Comparison of ENCODE assay signal across 19 cellular contexts in genomic region chr20:37475258-37475657, GRCh38. TPM values are rescaled to one million over a fixed set of nuclear protein-coding genes. Genes with fewer than 3 reads are reported as not detected.
A peak's percentile ranks its signal among the peaks of the same experiment; 100 is the strongest.
DNase-seq lines count a peak whose midpoint lies in the region; ATAC-seq and TF ChIP-seq lines count a peak whose summit lies in the region.
"Had no signal": no experiment of that assay in that cellular context is flagged by ENCODE, and none has a peak within 500 bp of the region (broad histone marks: within the 10 kb centered on the region; RNA-seq: fewer than 3 reads in every experiment).

No MANE protein-coding gene starts in this region.

- ATAC-seq in GM18502 (IDR thresholded peaks at IDR 0.05; ENCODE audit: poor library complexity, unreplicated experiment): no peak
- ATAC-seq: stimulated activated naive B cell treated with anti-CD40 and anti-IgM and Interleukin-4, amounts not matched to agents 10 μg/mL and 1 μg/mL and 100 μg/mL, for 72 hours had no signal

- no peak for TF ChIP-seq RAD21 in Ishikawa (IDR thresholded peaks at IDR 0.05; ENCODE audit: low read depth)

- TF ChIP-seq EP300 in Ishikawa (IDR thresholded peaks at IDR 0.05; ENCODE audit: borderline replicate concordance): no peak

- DNase-seq in NCI-H446 (lab: John Stamatoyannopoulos, UW): peak; percentile 36 to 62
- peak; percentile 42 for DNase-seq in cerebellum (ENCODE audit: low spot score)
- DNase-seq in putamen (ENCODE audit: low spot score): peak; percentile 65
- no peak for DNase-seq in DMS153 (lab: John Stamatoyannopoulos, UW)
- no peak for DNase-seq in NCI-H526 treated with DMSO at 0.1 percent for 48 hours (lab: John Stamatoyannopoulos, UW)
- DNase-seq: activated CD4-positive, alpha-beta T cell treated with anti-CD3 and anti-CD28 coated beads, Interleukin-2, amount 10 ng/mL, durations not matched to agents 24 days and 14 days; activated CD8-positive, alpha-beta memory T cell treated with anti-CD3 and anti-CD28 coated beads, Interleukin-2, amount 50 U/mL, for 4 hours; effector memory CD4-positive, alpha-beta T cell; H9; left ventricle myocardium inferior; NCI-H1436; NCI-H510A; SIG-M5; stimulated activated naive B cell treated with anti-CD40 and anti-IgM and Interleukin-4, amounts not matched to agents 10 μg/mL and 1 μg/mL and 100 μg/mL, for 72 hours; trophoblast cell had no signal

TF ChIP-seq in Ishikawa, 13 proteins besides CTCF, POLR2A, EP300 and RAD21:
- TF ChIP-seq YY1 (IDR thresholded peaks at IDR 0.05; ENCODE audit: low read depth) (no peak), CEBPB (IDR thresholded peaks at IDR 0.05) (no peak), USF1 (IDR thresholded peaks at IDR 0.05) (peak; percentile 84), FOXM1 (IDR thresholded peaks at IDR 0.05; ENCODE audit: borderline replicate concordance, low read depth) (no peak)

RNA-seq across cellular contexts. Expression of gene NNAT, which starts 45.8 kb away (rescaled TPM):
- total RNA-seq in cerebellum: 629 TPM
- total RNA-seq: mononuclear cell; T-helper 1 cell treated with Interleukin-12 subunit alpha and Interleukin-12 subunit beta and Interleukin-4 antibody, amounts not matched to agents 30 ng/mL and 1 ng/mL, for 36 hours had no signal

RNA-seq across cellular contexts. Expression of gene BLCAP, which starts 52.4 kb away (rescaled TPM):
- 107 TPM for total RNA-seq in cerebellum

Comparison
In these comparisons a context has a peak if more than half of its experiments do, and no peak if none do; other contexts are left out.
1. DNase-seq: peak in NCI-H446 (2 of 2), cerebellum (single experiment) and putamen (single experiment); none in DMS153 (single experiment) and NCI-H526 treated with DMSO at 0.1 percent for 48 hours (single experiment).